1 cellular context compared by ENCODE assay signal in genomic region chr11:363948-364761, GRCh38.
A peak's percentile ranks its signal among the peaks of the same experiment; 100 is the strongest.
TF ChIP-seq lines count a peak whose summit lies in the region.

No MANE protein-coding gene starts in this region.

TF ChIP-seq in HepG2, 621 proteins besides CTCF, POLR2A, EP300 and RAD21 (continues in another document):
- TF ChIP-seq ZNF362 (CRISPR knock-in tag; IDR thresholded peaks at IDR 0.05; ENCODE audit: borderline replicate concordance) (no peak), ZNF597 (CRISPR knock-in tag; IDR thresholded peaks at IDR 0.05) (no peak), GATAD1 (CRISPR knock-in tag; IDR thresholded peaks at IDR 0.05) (peak; percentile 74), ZNF143 (CRISPR knock-in tag; IDR thresholded peaks at IDR 0.05) (no peak), ARID5B (CRISPR knock-in tag; IDR thresholded peaks at IDR 0.05) (peak; percentile 25; the same call in 1 of the 2 replicates), ZNF10 (CRISPR knock-in tag; IDR thresholded peaks at IDR 0.05; ENCODE audit: borderline replicate concordance, low read depth) (no peak), TEAD2 (CRISPR knock-in tag; IDR thresholded peaks at IDR 0.05) (no peak), ZNF792 (CRISPR knock-in tag; IDR thresholded peaks at IDR 0.05) (no peak), POGK (CRISPR knock-in tag; conservative IDR thresholded peaks at IDR 0.05) (0 out of 2 replicates have a peak, but pooled peaks have one; percentile 53), ZSCAN21 (CRISPR knock-in tag; IDR thresholded peaks at IDR 0.05; ENCODE audit: borderline replicate concordance) (peak; percentile 43; the same call in 1 of the 2 replicates), ZNF883 (CRISPR knock-in tag; IDR thresholded peaks at IDR 0.05; ENCODE audit: not compliant biosample characterization) (peak; percentile 75), HMGXB4 (CRISPR knock-in tag; IDR thresholded peaks at IDR 0.05; ENCODE audit: borderline replicate concordance in 1 of 2, low read depth in 1 of 2) (peak; percentile 82), ATF5 (CRISPR knock-in tag; IDR thresholded peaks at IDR 0.05; ENCODE audit: low read depth) (no peak), SALL2 (CRISPR knock-in tag; IDR thresholded peaks at IDR 0.05) (no peak; the same call in 1 of the 2 replicates), NR0B2 (CRISPR knock-in tag; IDR thresholded peaks at IDR 0.05) (peak; percentile 43; the same call in 1 of the 2 replicates), TAF1 (CRISPR knock-in tag; IDR thresholded peaks at IDR 0.05) (peak; percentile 43; the same call in 1 of the 2 replicates), ZNF724P (CRISPR knock-in tag; IDR thresholded peaks at IDR 0.05; ENCODE audit: borderline replicate concordance) (no peak), ISL2 (CRISPR knock-in tag; IDR thresholded peaks at IDR 0.05) (no peak), KAT2B (IDR thresholded peaks at IDR 0.05; ENCODE audit: borderline replicate concordance, low read depth, low read length) (no peak), ZNF121 (CRISPR knock-in tag; IDR thresholded peaks at IDR 0.05) (no peak), SYNCRIP (IDR thresholded peaks at IDR 0.05; ENCODE audit: insufficient read depth, low read depth, low read length) (no peak), ZNF431 (CRISPR knock-in tag; IDR thresholded peaks at IDR 0.05; ENCODE audit: borderline replicate concordance, low read depth) (no peak), ZEB1 (IDR thresholded peaks at IDR 0.05; ENCODE audit: insufficient replicate concordance, low read depth) (peak; percentile 86), RBFOX2 (IDR thresholded peaks at IDR 0.05; ENCODE audit: low read depth, low read length) (no peak), SAP130 (CRISPR knock-in tag; IDR thresholded peaks at IDR 0.05; ENCODE audit: low read depth) (peak; percentile 53; the same call in 1 of the 2 replicates), HNRNPL (IDR thresholded peaks at IDR 0.05; ENCODE audit: low read depth, low read length) (peak; percentile 94), NONO (IDR thresholded peaks at IDR 0.05) (no peak), NONO (CRISPR knock-in tag; conservative IDR thresholded peaks at IDR 0.05) (0 out of 2 replicates have a peak, but pooled peaks have one; percentile 58), ZNF574 (CRISPR knock-in tag; IDR thresholded peaks at IDR 0.05) (peak; percentile 99), SKI (IDR thresholded peaks at IDR 0.05; ENCODE audit: partially characterized antibody) (peak; percentile 24), CAMTA2 (CRISPR knock-in tag; IDR thresholded peaks at IDR 0.05; ENCODE audit: borderline replicate concordance) (no peak), SNAPC5 (CRISPR knock-in tag; IDR thresholded peaks at IDR 0.05; ENCODE audit: borderline replicate concordance) (no peak), PHF5A (CRISPR knock-in tag; IDR thresholded peaks at IDR 0.05; ENCODE audit: low read depth, unreplicated experiment) (no peak), REL (CRISPR knock-in tag; conservative IDR thresholded peaks at IDR 0.05) (no peak), MAFG (CRISPR knock-in tag; IDR thresholded peaks at IDR 0.05) (no peak), ZMYM2 (CRISPR knock-in tag; IDR thresholded peaks at IDR 0.05) (no peak), PHF8 (CRISPR knock-in tag; IDR thresholded peaks at IDR 0.05) (peak; percentile 44; the same call in 1 of the 2 replicates), MNT (IDR thresholded peaks at IDR 0.05) (no peak), ETV5 (CRISPR knock-in tag; IDR thresholded peaks at IDR 0.05; ENCODE audit: borderline replicate concordance) (0 out of 2 replicates have a peak, but pooled peaks have one; percentile 18), MTA1 (CRISPR knock-in tag; IDR thresholded peaks at IDR 0.05; ENCODE audit: borderline replicate concordance) (peak; percentile 72; the same call in 1 of the 2 replicates), ZNF367 (CRISPR knock-in tag; IDR thresholded peaks at IDR 0.05; ENCODE audit: borderline replicate concordance) (no peak)
